ENCODE assay signal across 16 cellular contexts in the genomic region with DNA sequence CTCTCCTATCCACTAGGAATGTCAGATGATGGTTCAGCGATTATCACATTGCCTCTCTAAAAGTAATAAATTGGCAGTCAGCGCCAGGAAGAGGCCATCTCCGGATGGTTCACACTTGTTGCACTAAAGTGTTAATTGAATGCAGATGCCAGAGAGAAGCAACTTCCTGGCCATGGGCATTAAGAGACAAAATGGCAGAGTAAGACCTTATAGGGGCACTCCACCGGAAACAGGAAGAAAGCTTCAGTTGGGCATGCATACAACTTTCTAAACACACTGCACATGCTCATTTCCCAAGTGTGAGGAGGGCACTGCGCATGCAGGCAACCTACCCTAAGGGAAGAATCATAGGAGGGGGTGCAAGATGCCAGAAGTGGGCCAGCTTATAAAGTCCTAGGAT.
DNase-seq lines count a peak whose midpoint lies in the region; ATAC-seq and TF ChIP-seq lines count a peak whose summit lies in the region.
"Had no signal": no experiment of that assay in that cellular context is flagged by ENCODE, and none has a peak within 500 bp of the region (broad histone marks: within the 10 kb centered on the region; RNA-seq: fewer than 3 reads in every experiment).

No MANE protein-coding gene starts in this region.

- TF ChIP-seq EP300 in SK-N-SH (IDR thresholded peaks at IDR 0.05; ENCODE audit: borderline replicate concordance in 1 of 2, low read depth in 1 of 2, low read length in 1 of 2): no peak

- no peaks in the 10 kb centered on the region for H3K36me3 ChIP-seq in SK-N-SH (replicated peaks in 1 of 2; ENCODE audit: control insufficient read depth in 1 of 2, insufficient read depth in 2 of 2, low read length in 1 of 2)
- H3K36me3 ChIP-seq in breast epithelium: no peaks in the 10 kb centered on the region
- H3K36me3 ChIP-seq: BLaER1 treated with 17β-estradiol and CSF1 and Interleukin-3, amounts not matched to agents 10 nM and 100 nM; HAP-1 had no signal

- no peaks in the 10 kb centered on the region for H4K20me1 ChIP-seq in SK-N-SH (ENCODE audit: insufficient read depth)
- H4K20me1 ChIP-seq: BLaER1 treated with 17β-estradiol and CSF1 and Interleukin-3, amounts not matched to agents 10 nM and 100 nM had no signal

- no peak overlapping the region for H3K4me2 ChIP-seq in SK-N-SH
- H3K4me2 ChIP-seq: BLaER1 treated with 17β-estradiol and CSF1 and Interleukin-3, amounts not matched to agents 10 nM and 100 nM had no signal

- TF ChIP-seq POLR2A in breast epithelium (IDR thresholded peaks at IDR 0.05): no peak

- 0 out of 2 replicates have a peak, but pooled peaks cover 3% of the 10 kb centered on the region for H3K9me2 ChIP-seq in SK-N-SH

- CTCF ChIA-PET in SK-N-SH (lab: Yijun Ruan, JAX): interaction anchor here (0.8 to 1.7 kb wide), 4 partner anchors 9 to 21 kb away, joined by 3 to 5 read pairs (median 4); no protein-coding TSS in a partner anchor

- no peak for TF ChIP-seq RAD21 in SK-N-SH (IDR thresholded peaks at IDR 0.05; ENCODE audit: low read length)

- 0 out of 2 replicates have a peak overlapping the region, but pooled peaks have one; percentile 14 for H2AFZ ChIP-seq in SK-N-SH (ENCODE audit: low read depth)
- H2AFZ ChIP-seq: GM23248 had no signal

- H3K27ac ChIP-seq in SK-N-SH (ENCODE audit: low read depth in 2 of 2, low read length in 1 of 2) (no peak overlapping the region), breast epithelium (no peak overlapping the region)
- H3K27ac ChIP-seq: 22Rv1; BLaER1 treated with 17β-estradiol and CSF1 and Interleukin-3, amounts not matched to agents 10 nM and 100 nM; GM23248 had no signal

- DNase-seq in SK-N-SH (no peak), NCI-H460 (ENCODE audit: extremely low read depth, low read depth) (peak; percentile 80), mesenteric fat pad (ENCODE audit: low spot score) (peak; percentile 8), breast epithelium (ENCODE audit: low spot score in 2 of 2) (no peak)
- DNase-seq in activated CD4-positive, alpha-beta T cell treated with anti-CD3 and anti-CD28 coated beads for 4 hours: no peak
- DNase-seq: CD4-positive, CD25-positive, alpha-beta regulatory T cell; DMS53; GF-D8; GM23248; HFFc6 had no signal

- H3K9me3 ChIP-seq in SK-N-SH: no peaks in the 10 kb centered on the region
- H3K9me3 ChIP-seq in breast epithelium: no peaks in the 10 kb centered on the region
- H3K9me3 ChIP-seq: HAP-1 had no signal

- peaks cover 3% of the 10 kb centered on the region for H3F3A ChIP-seq in SK-N-SH (replicated peaks; ENCODE audit: insufficient read depth)

- POLR2A ChIA-PET in SK-N-SH (lab: Yijun Ruan, JAX): no interaction called here

- ATAC-seq in SK-N-SH treated with all-trans-retinoic acid at 6 μM for 48 hours: no peak
- no peak for ATAC-seq in GM18858 (IDR thresholded peaks at IDR 0.05; ENCODE audit: unreplicated experiment)
- ATAC-seq: HepG2 had no signal

- no peaks in the 10 kb centered on the region for H3K79me2 ChIP-seq in SK-N-SH (ENCODE audit: insufficient read depth)

- TF ChIP-seq CTCF in SK-N-SH (IDR thresholded peaks at IDR 0.05) (no peak), breast epithelium (IDR thresholded peaks at IDR 0.05) (no peak)

- intact Hi-C loops in breast epithelium (cut with DNase I; ENCODE audit: low total_unique reads): no loop called here

- H3K27me3 ChIP-seq in SK-N-SH (ENCODE audit: insufficient read depth): no peaks in the 10 kb centered on the region; the same call in none of the 2 replicates
- H3K27me3 ChIP-seq in breast epithelium: no peaks in the 10 kb centered on the region
- H3K27me3 ChIP-seq: BLaER1 treated with 17β-estradiol and CSF1 and Interleukin-3, amounts not matched to agents 10 nM and 100 nM had no signal

- H3K9ac ChIP-seq in SK-N-SH: no peak overlapping the region
- H3K9ac ChIP-seq: BLaER1 treated with 17β-estradiol and CSF1 and Interleukin-3, amounts not matched to agents 10 nM and 100 nM; GM23248 had no signal

- WGBS in SK-N-SH (ENCODE audit: low lambda C conversion rate): 63% methylated on average over 5 of the region's 5 CpGs

- H3K4me3 ChIP-seq in SK-N-SH (ENCODE audit: low read depth in 2 of 2, low read length in 1 of 2) (no peak overlapping the region), breast epithelium (no peak overlapping the region)
- H3K4me3 ChIP-seq: BLaER1 treated with 17β-estradiol and CSF1 and Interleukin-3, amounts not matched to agents 10 nM and 100 nM; GM23248; HAP-1 had no signal

- peaks cover 0 to 16% of the 10 kb centered on the region in 2 experiments; a peak in 1 of 4 replicates for H3K4me1 ChIP-seq in SK-N-SH (ENCODE audit: control insufficient read depth in 1 of 2, insufficient read depth in 2 of 2, low read depth in 1 of 2, low read length in 1 of 2)
- H3K4me1 ChIP-seq in breast epithelium: no peaks in the 10 kb centered on the region
- H3K4me1 ChIP-seq: HAP-1 had no signal

TF ChIP-seq in SK-N-SH, 30 proteins besides CTCF, POLR2A, EP300 and RAD21 (continues in another document):
- TF ChIP-seq RXRA (IDR thresholded peaks at IDR 0.05; ENCODE audit: borderline replicate concordance, low read depth) (no peak), FOXJ3 (CRISPR knock-in tag; IDR thresholded peaks at IDR 0.05) (no peak), GABPA (IDR thresholded peaks at IDR 0.05; ENCODE audit: low read depth) (no peak), MEF2A (IDR thresholded peaks at IDR 0.05; ENCODE audit: borderline replicate concordance, low read depth) (no peak), TAF1 (IDR thresholded peaks at IDR 0.05; ENCODE audit: borderline replicate concordance, low read depth, low read length) (no peak), REST (IDR thresholded peaks at IDR 0.05; ENCODE audit: low read depth, low read length) (no peak)
- TF ChIP-seq, protein P1, sequence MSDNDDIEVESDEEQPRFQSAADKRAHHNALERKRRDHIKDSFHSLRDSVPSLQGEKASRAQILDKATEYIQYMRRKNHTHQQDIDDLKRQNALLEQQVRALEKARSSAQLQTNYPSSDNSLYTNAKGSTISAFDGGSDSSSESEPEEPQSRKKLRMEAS (IDR thresholded peaks at IDR 0.05; ENCODE audit: low read depth): no peak

TF ChIP-seq in SK-N-SH treated with all-trans-retinoic acid at 6 μM for 48 hours, 23 proteins besides CTCF, POLR2A, EP300 and RAD21:
- TF ChIP-seq CSDC2 (CRISPR knock-in tag; IDR thresholded peaks at IDR 0.05): no peak
- TF ChIP-seq ZNF565 (CRISPR knock-in tag; conservative IDR thresholded peaks at IDR 0.05; ENCODE audit: low read depth): no peak
- no peak for TF ChIP-seq PATZ1 (CRISPR knock-in tag; IDR thresholded peaks at IDR 0.05; ENCODE audit: borderline replicate concordance)
- TF ChIP-seq ZNF8 (CRISPR knock-in tag; IDR thresholded peaks at IDR 0.05): no peak
- no peak for TF ChIP-seq OSR1 (CRISPR knock-in tag; IDR thresholded peaks at IDR 0.05)
- no peak for TF ChIP-seq PPARA (CRISPR knock-in tag; IDR thresholded peaks at IDR 0.05; ENCODE audit: borderline replicate concordance)
TF ChIP-seq in SK-N-SH treated with all-trans-retinoic acid at 6 μM for 48 hours: peak in this region for 0.

Comparison
In these comparisons a context has a peak if more than half of its experiments do, and no peak if none do; other contexts are left out.
1. DNase-seq: peak in NCI-H460 (single experiment) and mesenteric fat pad (single experiment); none in SK-N-SH (single experiment), breast epithelium (0 of 2) and activated CD4-positive, alpha-beta T cell treated with anti-CD3 and anti-CD28 coated beads for 4 hours (0 of 2).